8 cellular contexts compared by ENCODE assay signal in genomic region chr10:73873843-73874215, GRCh38. TPM values are rescaled to one million over a fixed set of nuclear protein-coding genes. Genes with fewer than 3 reads are reported as not detected.
A peak's percentile ranks its signal among the peaks of the same experiment; 100 is the strongest.
DNase-seq lines count a peak whose midpoint lies in the region; ATAC-seq, FAIRE-seq and TF ChIP-seq lines count a peak whose summit lies in the region.

No MANE protein-coding gene starts in this region.

- POLR2A ChIA-PET in naive thymus-derived CD8-positive, alpha-beta T cell (lab: Charles Lee): interaction anchor here (1.2 to 7.9 kb wide), 6 partner anchors 9 to 105 kb away, joined by 3 to 106 read pairs (median 18); a partner anchor contains a TSS

- no peaks in the 10 kb centered on the region for H3K27me3 Mint-ChIP-seq in naive thymus-derived CD8-positive, alpha-beta T cell

- FAIRE-seq in HTR-8/SVneo (lab: Jason Lieb, UNC): no peak

- peaks cover 46% of the 10 kb centered on the region for H3K79me2 ChIP-seq in KMS-11 (ENCODE audit: insufficient read depth, low read depth)

- DNase-seq in cardiac fibroblast (ENCODE audit: low read depth in 2 of 2) (no peak), HTR-8/SVneo (ENCODE audit: insufficient read length, low spot score) (no peak)
- peak in 2 of 10 donors; percentile 21 to 33 for DNase-seq in naive thymus-derived CD8-positive, alpha-beta T cell

- no peak overlapping the region for H2AFZ ChIP-seq in KMS-11 (ENCODE audit: low read depth)

- H3K27ac ChIP-seq in KMS-11: no peak overlapping the region

- H3K4me3 Mint-ChIP-seq in naive thymus-derived CD8-positive, alpha-beta T cell: peak overlapping the region in 7 of 10 donors; percentile 49 to 90 (median 65)

- peaks cover 42 to 76% (median 73%) of the 10 kb centered on the region in 4 donors for H3K4me1 Mint-ChIP-seq in naive thymus-derived CD8-positive, alpha-beta T cell

- peaks cover 4% of the 10 kb centered on the region; the same call in 1 of the 2 replicates for H3K36me3 ChIP-seq in KMS-11 (ENCODE audit: insufficient read depth)

- no peaks in the 10 kb centered on the region for H3K27me3 ChIP-seq in KMS-11 (ENCODE audit: insufficient read depth, low read depth)

- no peaks in the 10 kb centered on the region for H3K9me3 Mint-ChIP-seq in naive thymus-derived CD8-positive, alpha-beta T cell

- peaks cover 30% of the 10 kb centered on the region for H3K4me1 ChIP-seq in KMS-11 (ENCODE audit: low read depth, poor library complexity, severe bottlenecking)

- peak overlapping the region; percentile 33; the same call in 1 of the 2 replicates for H3K9ac ChIP-seq in KMS-11

- TF ChIP-seq CTCF in KMS-11 (conservative IDR thresholded peaks at IDR 0.05; ENCODE audit: low read depth, low read length) (no peak), cardiac fibroblast (IDR thresholded peaks at IDR 0.05; ENCODE audit: low read depth, low read length) (no peak)

- peak overlapping the region in 1 of 10 donors; percentile 33 for H3K27ac Mint-ChIP-seq in naive thymus-derived CD8-positive, alpha-beta T cell

- H3K4me3 ChIP-seq in KMS-11 (IDR thresholded peaks at IDR 0.05; ENCODE audit: insufficient read depth, low read depth, low read length): no peak overlapping the region
- H3K4me3 ChIP-seq in cardiac fibroblast (replicated peaks in 1 of 2; ENCODE audit: low read depth in 2 of 2, low read length in 2 of 2): peak overlapping the region; percentile 69 to 74

- ATAC-seq in GM18502 (IDR thresholded peaks at IDR 0.05; ENCODE audit: poor library complexity, unreplicated experiment) (peak; percentile 5), HG02938 (IDR thresholded peaks at IDR 0.05; ENCODE audit: unreplicated experiment) (no peak), GM21360 (IDR thresholded peaks at IDR 0.05; ENCODE audit: unreplicated experiment) (no peak), GM18498 (IDR thresholded peaks at IDR 0.05; ENCODE audit: unreplicated experiment) (no peak)
- ATAC-seq in naive thymus-derived CD8-positive, alpha-beta T cell: peak in 1 of 2 donors; percentile 15

- peaks cover 0 to 33% (median 8%) of the 10 kb centered on the region in 3 donors for H3K36me3 Mint-ChIP-seq in naive thymus-derived CD8-positive, alpha-beta T cell

- 0 out of 2 replicates have a peak, but pooled peaks cover 5% of the 10 kb centered on the region for H4K20me1 ChIP-seq in KMS-11 (ENCODE audit: insufficient read depth)

- no peak overlapping the region for H3K4me2 ChIP-seq in KMS-11

RNA-seq across cellular contexts. Expression of gene CAMK2G, which starts 0.5 kb away (rescaled TPM):
- total RNA-seq in naive thymus-derived CD8-positive, alpha-beta T cell: 10 to 100 TPM; 60.4 to 61.7 TPM
- polyA plus RNA-seq in naive thymus-derived CD8-positive, alpha-beta T cell: 1 to 10 TPM; 4.6 to 6.7 (median 5.1) TPM

RNA-seq across cellular contexts. Expression of gene PLAU, which starts 37.1 kb away (rescaled TPM):
- under 1 TPM; 0.26 to 0.30 TPM for total RNA-seq in naive thymus-derived CD8-positive, alpha-beta T cell
- polyA plus RNA-seq in naive thymus-derived CD8-positive, alpha-beta T cell: not detected
